8 cellular contexts compared by ENCODE assay signal in genomic region chr2:118061135-118061955, GRCh38. TPM values are rescaled to one million over a fixed set of nuclear protein-coding genes. Genes with fewer than 3 reads are reported as not detected.
DNase-seq lines count a peak whose midpoint lies in the region; ATAC-seq and TF ChIP-seq lines count a peak whose summit lies in the region.

No MANE protein-coding gene starts in this region.

- no peaks in the 10 kb centered on the region for H3K36me3 ChIP-seq in A673 (ENCODE audit: insufficient read depth, low read length, poor library complexity, severe bottlenecking)

- TF ChIP-seq CTCF in A673 (conservative IDR thresholded peaks at IDR 0.05; ENCODE audit: low read depth, low read length) (0 out of 2 replicates have a peak, but pooled peaks have one; percentile 30), epithelial cell of esophagus (IDR thresholded peaks at IDR 0.05; ENCODE audit: insufficient read depth, low read depth, low read length, missing control alignments) (peak; percentile 36)

- intact Hi-C loops in A673 (cut with micrococcal nuclease; ENCODE audit: unreplicated experiment): no loop called here

- no peaks in the 10 kb centered on the region for H3K27me3 ChIP-seq in A673 (replicated peaks; ENCODE audit: insufficient read depth, low read depth, low read length, poor library complexity)

- DNase-seq in A673 (ENCODE audit: low spot score) (peak; percentile 40), NCI-H446 treated with DMSO at 0.1 percent for 48 hours (lab: John Stamatoyannopoulos, UW) (peak; percentile 65), epithelial cell of esophagus (ENCODE audit: low read depth) (peak; percentile 67), pons (ENCODE audit: low spot score) (peak; percentile 65), NCI-H2171 treated with DMSO at 0.1 percent for 48 hours (lab: John Stamatoyannopoulos, UW) (no peak), NK-92 (lab: John Stamatoyannopoulos, UW; ENCODE audit: unreplicated experiment) (no peak)

- no peak overlapping the region for H3K27ac ChIP-seq in A673 (ENCODE audit: low read depth, low read length, poor library complexity, severe bottlenecking)

- POLR2A ChIA-PET in A673 (lab: Charles Lee; ENCODE audit: low non-redundant PET): no interaction called here

- H3K4me1 ChIP-seq in A673 (ENCODE audit: insufficient read depth, low read length, poor library complexity, severe bottlenecking): no peaks in the 10 kb centered on the region

- BruUV-seq in A673 (replicated peaks; lab: Mats Ljungman, UMichigan): no TSS peak

- no peak overlapping the region for H3K4me3 ChIP-seq in A673 (ENCODE audit: low read depth, low read length, poor library complexity, severe bottlenecking)
- no peak overlapping the region for H3K4me3 ChIP-seq in epithelial cell of esophagus (ENCODE audit: low read length)

- CTCF ChIA-PET in A673 (lab: Charles Lee): interaction anchor here (1.0 kb wide), 1 partner anchor 15 kb away, joined by 5 read pairs; no protein-coding TSS in a partner anchor

- ATAC-seq in GM18511 (IDR thresholded peaks at IDR 0.05; ENCODE audit: unreplicated experiment) (peak; percentile 87), HG02870 (IDR thresholded peaks at IDR 0.05; ENCODE audit: unreplicated experiment) (peak; percentile 65)

- H3K9me3 ChIP-seq in A673 (ENCODE audit: low read depth, low read length, poor library complexity, severe bottlenecking): no peaks in the 10 kb centered on the region

RNA-seq across cellular contexts. Expression of gene INSIG2, which starts 26.9 kb away (rescaled TPM):
- total RNA-seq in A673 (2021): 13.3 and 15.3 TPM in 2 replicates

RNA-seq across cellular contexts. Expression of gene CCDC93, which starts 47.5 kb away (rescaled TPM):
- total RNA-seq in A673 (2021): 27.2 and 28.8 TPM in 2 replicates

Comparison
In these comparisons a context has a peak if more than half of its experiments do, and no peak if none do; other contexts are left out.
1. DNase-seq: peak in A673 (single experiment), NCI-H446 treated with DMSO at 0.1 percent for 48 hours (single experiment), epithelial cell of esophagus (single experiment) and pons (single experiment); none in NCI-H2171 treated with DMSO at 0.1 percent for 48 hours (single experiment) and NK-92 (single experiment).